In genomic region chr5:42109006-42109572, GRCh38 we compare ENCODE assay signal across 27 cellular contexts.
"Had no signal": no experiment of that assay in that cellular context is flagged by ENCODE, and none has a peak within 500 bp of the region (broad histone marks: within the 10 kb centered on the region; RNA-seq: fewer than 3 reads in every experiment).

No MANE protein-coding gene starts in this region.

- H3K4me3 ChIP-seq: esophagus squamous epithelium, heart right ventricle, left lung, lower lobe of right lung, mucosa of descending colon, right atrium auricular region, stomach, thyroid gland, upper lobe of right lung had no signal

- H3K9me3 Mint-ChIP-seq: activated CD8-positive, alpha-beta T cell treated with anti-CD3 and anti-CD28 coated beads for 36 hours had no signal

- H3K9me3 ChIP-seq: lower lobe of right lung, right atrium auricular region, thyroid gland, upper lobe of right lung had no signal

- H3K4me1 Mint-ChIP-seq: activated CD4-positive, alpha-beta T cell treated with anti-CD3 and anti-CD28 coated beads, Interleukin-2, amount 10 ng/mL, durations not matched to agents 7 days and 5 days; activated naive CD4-positive, alpha-beta T cell treated with anti-CD3 and anti-CD28 coated beads, Interleukin-2, amount 50 U/mL, for 24 hours; activated naive CD8-positive, alpha-beta T cell treated with anti-CD3 and anti-CD28 coated beads, Interleukin-2, amount 50 U/mL, for 24 hours; stimulated activated naive B cell treated with anti-CD40 and anti-IgM and Interleukin-4, amounts not matched to agents 10 μg/mL and 1 μg/mL and 100 μg/mL, for 72 hours had no signal

- H3K4me3 Mint-ChIP-seq: activated CD4-positive, alpha-beta T cell treated with anti-CD3 and anti-CD28 coated beads, Interleukin-2, amount 10 ng/mL, durations not matched to agents 7 days and 5 days; activated CD8-positive, alpha-beta T cell treated with anti-CD3 and anti-CD28 coated beads for 36 hours; activated naive CD4-positive, alpha-beta T cell treated with anti-CD3 and anti-CD28 coated beads, Interleukin-2, amount 50 U/mL, for 24 hours; activated naive CD8-positive, alpha-beta T cell treated with anti-CD3 and anti-CD28 coated beads, Interleukin-2, amount 50 U/mL, for 24 hours; natural killer cell treated with Interleukin-12 subunit alpha and Interleukin-12 subunit beta and Interleukin-15 and Interleukin-18, amount 100 ng/mL, for 72 hours; stimulated activated naive B cell treated with anti-CD40 and anti-IgM and Interleukin-4, amounts not matched to agents 10 μg/mL and 1 μg/mL and 100 μg/mL, for 72 hours; WTC11 had no signal

- H3K27ac Mint-ChIP-seq: activated CD4-positive, alpha-beta T cell treated with anti-CD3 and anti-CD28 coated beads, Interleukin-2, amount 10 ng/mL, durations not matched to agents 7 days and 5 days; activated CD8-positive, alpha-beta T cell treated with anti-CD3 and anti-CD28 coated beads for 36 hours; activated naive CD4-positive, alpha-beta T cell treated with anti-CD3 and anti-CD28 coated beads, Interleukin-2, amount 50 U/mL, for 24 hours; activated naive CD8-positive, alpha-beta T cell treated with anti-CD3 and anti-CD28 coated beads, Interleukin-2, amount 50 U/mL, for 24 hours; activated T-helper 2 cell treated with anti-CD3 and anti-CD28 coated beads, Interferon-gamma antibody, Interleukin-2, Interleukin-4, amounts not matched to agents 10 μg/mL and 5 μg/mL and 100 μg/mL, durations not matched to agents 14 hours and 24 hours and 36 hours; natural killer cell treated with Interleukin-12 subunit alpha and Interleukin-12 subunit beta and Interleukin-15 and Interleukin-18, amount 100 ng/mL, for 72 hours; stimulated activated naive B cell treated with anti-CD40 and anti-IgM and Interleukin-4, amounts not matched to agents 10 μg/mL and 1 μg/mL and 100 μg/mL, for 72 hours; WTC11 had no signal

- H3K36me3 Mint-ChIP-seq: stimulated activated naive B cell treated with anti-CD40 and anti-IgM and Interleukin-4, amounts not matched to agents 10 μg/mL and 1 μg/mL and 100 μg/mL, for 72 hours had no signal

- H3K4me1 ChIP-seq: esophagus squamous epithelium, heart right ventricle, left lung, lower lobe of right lung, right atrium auricular region, stomach, thyroid gland, upper lobe of right lung had no signal

- H3K27ac ChIP-seq: epithelial cell of prostate, esophagus squamous epithelium, heart right ventricle, left lung, lower lobe of right lung, right atrium auricular region, stomach, thyroid gland, upper lobe of right lung had no signal

- FAIRE-seq: colon had no signal

- DNase-seq: activated CD4-positive, alpha-beta T cell treated with anti-CD3 and anti-CD28 coated beads for 1 hour; activated CD4-positive, alpha-beta T cell treated with anti-CD3 and anti-CD28 coated beads, Interleukin-2, amount 10 ng/mL, durations not matched to agents 7 days and 5 days; activated CD8-positive, alpha-beta T cell treated with anti-CD3 and anti-CD28 coated beads for 36 hours; activated naive CD8-positive, alpha-beta T cell treated with anti-CD3 and anti-CD28 coated beads, Interleukin-2, amount 50 U/mL, for 24 hours; activated T-cell treated with anti-CD3 and anti-CD28 coated beads, Interleukin-2, amount 50 U/mL, for 48 hours; amygdala; dermis blood vessel endothelial cell; effector CD4-positive, alpha-beta T cell; esophagus squamous epithelium; heart right ventricle; left lung; lower lobe of right lung; mesendoderm; mucosa of descending colon; stimulated activated CD4-positive, alpha-beta T cell treated with anti-CD3 and anti-CD28 coated beads, Interleukin-15, amount 100 ng/mL, for 24 hours; stimulated activated CD4-positive, alpha-beta T cell treated with anti-CD3 and anti-CD28 coated beads, Interleukin-2, amount 100 ng/mL, for 24 hours; stimulated activated naive B cell treated with anti-CD40 and anti-IgM and Interleukin-4, amounts not matched to agents 10 μg/mL and 1 μg/mL and 100 μg/mL, for 72 hours; stomach; thyroid gland; upper lobe of right lung had no signal

- H3K27me3 Mint-ChIP-seq: activated CD4-positive, alpha-beta T cell treated with anti-CD3 and anti-CD28 coated beads, Interleukin-2, amount 10 ng/mL, durations not matched to agents 7 days and 5 days; natural killer cell treated with Interleukin-12 subunit alpha and Interleukin-12 subunit beta and Interleukin-15 and Interleukin-18, amount 100 ng/mL, for 72 hours had no signal

- H3K27me3 ChIP-seq: esophagus squamous epithelium, heart right ventricle, left lung, right atrium auricular region, stomach, thyroid gland, upper lobe of right lung had no signal

- H3K36me3 ChIP-seq: esophagus squamous epithelium, heart right ventricle, left lung, lower lobe of right lung, right atrium auricular region, stomach, thyroid gland, upper lobe of right lung had no signal
